Comparison of ENCODE assay signal across 17 cellular contexts in the genomic region with DNA sequence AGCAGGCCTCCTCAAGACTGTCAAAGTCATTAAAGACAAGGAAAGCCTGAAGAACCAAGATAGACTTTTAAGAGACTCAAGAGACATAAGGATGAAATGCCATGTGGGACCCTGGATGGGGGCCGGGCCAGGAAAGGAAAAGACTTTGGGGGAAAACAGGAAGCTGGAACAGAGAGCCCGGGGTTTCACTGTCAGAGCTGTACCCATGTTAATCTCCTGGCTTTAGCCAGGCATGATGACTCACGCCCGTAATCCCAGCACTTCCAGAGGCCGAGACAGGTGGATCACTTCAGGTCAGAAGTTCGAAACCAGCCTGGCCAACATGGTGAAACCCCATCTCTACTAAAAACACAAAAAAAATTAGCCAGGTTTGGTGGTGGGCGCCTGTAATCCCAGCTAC.
"Had no signal": no experiment of that assay in that cellular context is flagged by ENCODE, and none has a peak within 500 bp of the region (broad histone marks: within the 10 kb centered on the region; RNA-seq: fewer than 3 reads in every experiment).

No MANE protein-coding gene starts in this region.

- ATAC-seq: activated T-cell treated with anti-CD3 and anti-CD28 coated beads, Interleukin-2, amount 50 U/mL, for 4 hours; natural killer cell treated with Interleukin-12 subunit alpha and Interleukin-12 subunit beta and Interleukin-15 and Interleukin-18, amount 100 ng/mL, for 72 hours; right cardiac atrium; stimulated activated naive B cell treated with anti-CD40 and anti-IgM and Interleukin-4, amounts not matched to agents 10 μg/mL and 1 μg/mL and 100 μg/mL, for 72 hours had no signal

- H3K4me3 ChIP-seq: skin epidermis, thyroid gland had no signal

- H3K4me3 Mint-ChIP-seq: activated T-cell treated with anti-CD3 and anti-CD28 coated beads, Interleukin-2, amount 50 U/mL, for 4 hours; natural killer cell treated with Interleukin-12 subunit alpha and Interleukin-12 subunit beta and Interleukin-15 and Interleukin-18, amount 100 ng/mL, for 72 hours; stimulated activated naive B cell treated with anti-CD40 and anti-IgM and Interleukin-4, amounts not matched to agents 10 μg/mL and 1 μg/mL and 100 μg/mL, for 72 hours had no signal

- H3K27me3 Mint-ChIP-seq: natural killer cell treated with Interleukin-12 subunit alpha and Interleukin-12 subunit beta and Interleukin-15 and Interleukin-18, amount 100 ng/mL, for 72 hours; progenitor cell of endocrine pancreas; stimulated activated naive B cell treated with anti-CD40 and anti-IgM and Interleukin-4, amounts not matched to agents 10 μg/mL and 1 μg/mL and 100 μg/mL, for 72 hours had no signal

- DNase-seq: activated gamma-delta T cell; activated T-cell treated with anti-CD3 and anti-CD28 coated beads, Interleukin-2, amount 50 U/mL, for 4 hours; anterior cingulate cortex; cortex of kidney; effector CD4-positive, alpha-beta T cell; foreskin fibroblast; mesendoderm; occipital lobe; right cardiac atrium; stimulated activated CD4-positive, alpha-beta T cell treated with anti-CD3 and anti-CD28 coated beads, Interleukin-15, amount 100 ng/mL, for 24 hours; stimulated activated CD4-positive, alpha-beta T cell treated with anti-CD3 and anti-CD28 coated beads, Interleukin-4, amount 100 ng/mL, for 1 hour; stimulated activated naive B cell treated with anti-CD40 and anti-IgM and Interleukin-4, amounts not matched to agents 10 μg/mL and 1 μg/mL and 100 μg/mL, for 72 hours; T1000; thyroid gland had no signal

- H3K27ac ChIP-seq: skin epidermis, thyroid gland had no signal

- H3K36me3 ChIP-seq: thyroid gland had no signal

- H3K36me3 Mint-ChIP-seq: natural killer cell treated with Interleukin-12 subunit alpha and Interleukin-12 subunit beta and Interleukin-15 and Interleukin-18, amount 100 ng/mL, for 72 hours had no signal

- H3K9me3 ChIP-seq: thyroid gland had no signal

- H3K27me3 ChIP-seq: thyroid gland had no signal

- H3K27ac Mint-ChIP-seq: progenitor cell of endocrine pancreas; stimulated activated naive B cell treated with anti-CD40 and anti-IgM and Interleukin-4, amounts not matched to agents 10 μg/mL and 1 μg/mL and 100 μg/mL, for 72 hours had no signal

- H3K9me3 Mint-ChIP-seq: activated T-cell treated with anti-CD3 and anti-CD28 coated beads, Interleukin-2, amount 50 U/mL, for 4 hours; natural killer cell treated with Interleukin-12 subunit alpha and Interleukin-12 subunit beta and Interleukin-15 and Interleukin-18, amount 100 ng/mL, for 72 hours; stimulated activated naive B cell treated with anti-CD40 and anti-IgM and Interleukin-4, amounts not matched to agents 10 μg/mL and 1 μg/mL and 100 μg/mL, for 72 hours had no signal
